1 cellular context compared by ENCODE assay signal in genomic region chr1:2199042-2199810, GRCh38.
TF ChIP-seq lines count a peak whose summit lies in the region.

No MANE protein-coding gene starts in this region.

TF ChIP-seq in HepG2, 621 proteins besides CTCF, POLR2A, EP300 and RAD21 (continued from another document and continues in another):
- TF ChIP-seq, protein P1, sequence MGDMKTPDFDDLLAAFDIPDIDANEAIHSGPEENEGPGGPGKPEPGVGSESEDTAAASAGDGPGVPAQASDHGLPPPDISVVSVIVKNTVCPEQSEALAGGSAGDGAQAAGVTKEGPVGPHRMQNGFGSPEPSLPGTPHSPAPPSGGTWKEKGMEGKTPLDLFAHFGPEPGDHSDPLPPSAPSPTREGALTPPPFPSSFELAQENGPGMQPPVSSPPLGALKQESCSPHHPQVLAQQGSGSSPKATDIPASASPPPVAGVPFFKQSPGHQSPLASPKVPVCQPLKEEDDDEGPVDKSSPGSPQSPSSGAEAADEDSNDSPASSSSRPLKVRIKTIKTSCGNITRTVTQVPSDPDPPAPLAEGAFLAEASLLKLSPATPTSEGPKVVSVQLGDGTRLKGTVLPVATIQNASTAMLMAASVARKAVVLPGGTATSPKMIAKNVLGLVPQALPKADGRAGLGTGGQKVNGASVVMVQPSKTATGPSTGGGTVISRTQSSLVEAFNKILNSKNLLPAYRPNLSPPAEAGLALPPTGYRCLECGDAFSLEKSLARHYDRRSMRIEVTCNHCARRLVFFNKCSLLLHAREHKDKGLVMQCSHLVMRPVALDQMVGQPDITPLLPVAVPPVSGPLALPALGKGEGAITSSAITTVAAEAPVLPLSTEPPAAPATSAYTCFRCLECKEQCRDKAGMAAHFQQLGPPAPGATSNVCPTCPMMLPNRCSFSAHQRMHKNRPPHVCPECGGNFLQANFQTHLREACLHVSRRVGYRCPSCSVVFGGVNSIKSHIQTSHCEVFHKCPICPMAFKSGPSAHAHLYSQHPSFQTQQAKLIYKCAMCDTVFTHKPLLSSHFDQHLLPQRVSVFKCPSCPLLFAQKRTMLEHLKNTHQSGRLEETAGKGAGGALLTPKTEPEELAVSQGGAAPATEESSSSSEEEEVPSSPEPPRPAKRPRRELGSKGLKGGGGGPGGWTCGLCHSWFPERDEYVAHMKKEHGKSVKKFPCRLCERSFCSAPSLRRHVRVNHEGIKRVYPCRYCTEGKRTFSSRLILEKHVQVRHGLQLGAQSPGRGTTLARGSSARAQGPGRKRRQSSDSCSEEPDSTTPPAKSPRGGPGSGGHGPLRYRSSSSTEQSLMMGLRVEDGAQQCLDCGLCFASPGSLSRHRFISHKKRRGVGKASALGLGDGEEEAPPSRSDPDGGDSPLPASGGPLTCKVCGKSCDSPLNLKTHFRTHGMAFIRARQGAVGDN (CRISPR knock-in tag; IDR thresholded peaks at IDR 0.05), result peak; percentile 71
- TF ChIP-seq HOXA3 (CRISPR knock-in tag; IDR thresholded peaks at IDR 0.05) (peak; percentile 22; the same call in 1 of the 2 replicates), MNT (IDR thresholded peaks at IDR 0.05) (no peak), THAP9 (CRISPR knock-in tag; IDR thresholded peaks at IDR 0.05; ENCODE audit: borderline replicate concordance) (peak; percentile 35; the same call in 1 of the 2 replicates), SAP130 (CRISPR knock-in tag; IDR thresholded peaks at IDR 0.05; ENCODE audit: low read depth) (peak; percentile 71), ZSCAN25 (CRISPR knock-in tag; IDR thresholded peaks at IDR 0.05) (peak; percentile 90), AGO2 (optimal IDR thresholded peaks at IDR 0.05; ENCODE audit: low read depth, low read length) (no peak), SP4 (CRISPR knock-in tag; IDR thresholded peaks at IDR 0.05) (peak; percentile 22; the same call in 1 of the 2 replicates), SMAD1 (CRISPR knock-in tag; IDR thresholded peaks at IDR 0.05; ENCODE audit: borderline replicate concordance, low read depth) (no peak), ZNF670 (CRISPR knock-in tag; IDR thresholded peaks at IDR 0.05; ENCODE audit: borderline replicate concordance) (no peak), MEF2D (CRISPR knock-in tag; IDR thresholded peaks at IDR 0.05) (no peak), PHB2 (IDR thresholded peaks at IDR 0.05; ENCODE audit: partially characterized antibody) (no peak), ZNF646 (CRISPR knock-in tag; IDR thresholded peaks at IDR 0.05) (no peak), ZBTB2 (CRISPR knock-in tag; IDR thresholded peaks at IDR 0.05; ENCODE audit: low read depth) (no peak), HNRNPH1 (optimal IDR thresholded peaks at IDR 0.05; ENCODE audit: low read depth, low read length) (no peak), POLR2G (IDR thresholded peaks at IDR 0.05; ENCODE audit: low read depth, low read length) (0 out of 2 replicates have a peak, but pooled peaks have one; percentile 33), GTF3A (CRISPR knock-in tag; conservative IDR thresholded peaks at IDR 0.05) (no peak), HMGXB4 (CRISPR knock-in tag; IDR thresholded peaks at IDR 0.05; ENCODE audit: borderline replicate concordance in 1 of 2, low read depth in 1 of 2) (0 out of 4 replicates have a peak, but pooled peaks of 1 of the 2 experiments have one; percentile 8), SP2 (CRISPR knock-in tag; IDR thresholded peaks at IDR 0.05) (0 out of 2 replicates have a peak, but pooled peaks have one; percentile 26), SP140L (CRISPR knock-in tag; IDR thresholded peaks at IDR 0.05; ENCODE audit: borderline replicate concordance) (no peak), KAT8 (CRISPR knock-in tag; IDR thresholded peaks at IDR 0.05) (peak; percentile 18; the same call in 1 of the 2 replicates), POLR2AphosphoS5 (IDR thresholded peaks at IDR 0.05; ENCODE audit: low read depth, low read length) (0 out of 2 replicates have a peak, but pooled peaks have one; percentile 35), ZBTB38 (CRISPR knock-in tag; IDR thresholded peaks at IDR 0.05) (peak; percentile 22; the same call in 1 of the 2 replicates), RBFOX2 (IDR thresholded peaks at IDR 0.05; ENCODE audit: low read depth, low read length) (no peak), SIX1 (CRISPR knock-in tag; IDR thresholded peaks at IDR 0.05; ENCODE audit: borderline replicate concordance) (no peak), PHF8 (CRISPR knock-in tag; IDR thresholded peaks at IDR 0.05) (peak; percentile 42), ZNF501 (CRISPR knock-in tag; IDR thresholded peaks at IDR 0.05) (peak; percentile 50; the same call in 1 of the 2 replicates)
- TF ChIP-seq, protein P2, sequence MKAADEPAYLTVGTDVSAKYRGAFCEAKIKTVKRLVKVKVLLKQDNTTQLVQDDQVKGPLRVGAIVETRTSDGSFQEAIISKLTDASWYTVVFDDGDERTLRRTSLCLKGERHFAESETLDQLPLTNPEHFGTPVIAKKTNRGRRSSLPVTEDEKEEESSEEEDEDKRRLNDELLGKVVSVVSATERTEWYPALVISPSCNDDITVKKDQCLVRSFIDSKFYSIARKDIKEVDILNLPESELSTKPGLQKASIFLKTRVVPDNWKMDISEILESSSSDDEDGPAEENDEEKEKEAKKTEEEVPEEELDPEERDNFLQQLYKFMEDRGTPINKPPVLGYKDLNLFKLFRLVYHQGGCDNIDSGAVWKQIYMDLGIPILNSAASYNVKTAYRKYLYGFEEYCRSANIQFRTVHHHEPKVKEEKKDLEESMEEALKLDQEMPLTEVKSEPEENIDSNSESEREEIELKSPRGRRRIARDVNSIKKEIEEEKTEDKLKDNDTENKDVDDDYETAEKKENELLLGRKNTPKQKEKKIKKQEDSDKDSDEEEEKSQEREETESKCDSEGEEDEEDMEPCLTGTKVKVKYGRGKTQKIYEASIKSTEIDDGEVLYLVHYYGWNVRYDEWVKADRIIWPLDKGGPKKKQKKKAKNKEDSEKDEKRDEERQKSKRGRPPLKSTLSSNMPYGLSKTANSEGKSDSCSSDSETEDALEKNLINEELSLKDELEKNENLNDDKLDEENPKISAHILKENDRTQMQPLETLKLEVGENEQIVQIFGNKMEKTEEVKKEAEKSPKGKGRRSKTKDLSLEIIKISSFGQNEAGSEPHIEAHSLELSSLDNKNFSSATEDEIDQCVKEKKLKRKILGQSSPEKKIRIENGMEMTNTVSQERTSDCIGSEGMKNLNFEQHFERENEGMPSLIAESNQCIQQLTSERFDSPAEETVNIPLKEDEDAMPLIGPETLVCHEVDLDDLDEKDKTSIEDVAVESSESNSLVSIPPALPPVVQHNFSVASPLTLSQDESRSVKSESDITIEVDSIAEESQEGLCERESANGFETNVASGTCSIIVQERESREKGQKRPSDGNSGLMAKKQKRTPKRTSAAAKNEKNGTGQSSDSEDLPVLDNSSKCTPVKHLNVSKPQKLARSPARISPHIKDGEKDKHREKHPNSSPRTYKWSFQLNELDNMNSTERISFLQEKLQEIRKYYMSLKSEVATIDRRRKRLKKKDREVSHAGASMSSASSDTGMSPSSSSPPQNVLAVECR (CRISPR knock-in tag; IDR thresholded peaks at IDR 0.05; ENCODE audit: borderline replicate concordance), result peak; percentile 30; the same call in 1 of the 2 replicates
- TF ChIP-seq, protein P3, sequence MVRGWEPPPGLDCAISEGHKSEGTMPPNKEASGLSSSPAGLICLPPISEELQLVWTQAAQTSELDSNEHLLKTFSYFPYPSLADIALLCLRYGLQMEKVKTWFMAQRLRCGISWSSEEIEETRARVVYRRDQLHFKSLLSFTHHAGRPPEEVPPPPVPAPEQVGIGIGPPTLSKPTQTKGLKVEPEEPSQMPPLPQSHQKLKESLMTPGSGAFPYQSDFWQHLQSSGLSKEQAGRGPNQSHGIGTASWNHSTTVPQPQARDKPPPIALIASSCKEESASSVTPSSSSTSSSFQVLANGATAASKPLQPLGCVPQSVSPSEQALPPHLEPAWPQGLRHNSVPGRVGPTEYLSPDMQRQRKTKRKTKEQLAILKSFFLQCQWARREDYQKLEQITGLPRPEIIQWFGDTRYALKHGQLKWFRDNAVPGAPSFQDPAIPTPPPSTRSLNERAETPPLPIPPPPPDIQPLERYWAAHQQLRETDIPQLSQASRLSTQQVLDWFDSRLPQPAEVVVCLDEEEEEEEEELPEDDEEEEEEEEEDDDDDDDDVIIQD (CRISPR knock-in tag; IDR thresholded peaks at IDR 0.05; ENCODE audit: low read depth), result 0 out of 2 replicates have a peak, but pooled peaks have one; percentile 26
